8 cellular contexts compared by ENCODE assay signal in the genomic region with DNA sequence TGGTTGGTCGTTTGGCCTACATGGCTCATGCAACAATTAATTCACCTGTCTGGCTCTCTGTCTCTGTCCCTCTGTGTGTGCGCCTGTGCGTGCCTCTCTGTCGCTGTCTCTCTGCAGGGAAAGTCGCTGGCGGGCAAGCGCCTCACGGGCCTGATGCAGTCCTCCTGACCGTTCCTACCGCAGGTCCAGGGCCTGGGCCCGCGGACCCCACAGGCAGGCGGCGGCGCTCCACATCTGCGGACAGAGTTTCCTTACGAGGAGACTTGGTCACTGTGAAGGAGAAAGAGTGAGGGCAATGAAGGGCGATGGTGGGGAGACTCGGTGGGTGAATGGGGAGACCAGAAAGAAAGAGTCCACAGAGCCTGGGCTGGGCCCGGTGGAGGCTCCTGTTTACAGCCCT.
"Had no signal": no experiment of that assay in that cellular context is flagged by ENCODE, and none has a peak within 500 bp of the region (broad histone marks: within the 10 kb centered on the region; RNA-seq: fewer than 3 reads in every experiment).

No MANE protein-coding gene starts in this region.

- H3K27ac ChIP-seq: GM23248, HL-60 had no signal

- H3K4me3 ChIP-seq: GM23248, HAP-1 had no signal

- H3K27ac Mint-ChIP-seq: HFFc6 had no signal

- DNase-seq: GM23248, GOT3, H7, HFFc6, KBM-7 had no signal

- H2AFZ ChIP-seq: GM23248 had no signal

- H3K9me3 Mint-ChIP-seq: HFFc6, IgD-negative memory B cell had no signal

- H3K9me3 ChIP-seq: HAP-1 had no signal

- H3K9ac ChIP-seq: GM23248 had no signal

- H3K36me3 ChIP-seq: HAP-1 had no signal

- H3K4me1 ChIP-seq: HAP-1 had no signal

- H3K4me3 Mint-ChIP-seq: HFFc6 had no signal
